20 cellular contexts compared by ENCODE assay signal in the genomic region with DNA sequence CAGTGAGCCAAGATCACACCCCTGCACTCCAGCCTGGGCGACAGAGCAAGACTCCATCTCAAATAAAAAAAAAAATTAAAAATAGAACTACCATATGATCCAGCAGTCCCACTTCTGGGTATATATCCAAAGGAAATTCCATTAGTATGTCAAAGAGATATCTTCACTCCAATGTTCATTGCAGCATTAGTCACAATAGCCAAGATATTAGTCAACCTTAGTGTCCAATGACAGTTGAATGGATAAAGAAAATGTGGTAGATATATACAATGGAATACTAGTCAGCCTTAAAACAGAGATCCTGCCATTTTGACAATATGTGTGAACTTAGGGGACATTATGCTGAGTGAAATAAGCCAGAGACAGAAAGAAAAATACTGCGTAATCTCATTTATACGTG. TPM values are rescaled to one million over a fixed set of nuclear protein-coding genes. Genes with fewer than 3 reads are reported as not detected.
DNase-seq lines count a peak whose midpoint lies in the region; ATAC-seq and TF ChIP-seq lines count a peak whose summit lies in the region.
"Had no signal": no experiment of that assay in that cellular context is flagged by ENCODE, and none has a peak within 500 bp of the region (broad histone marks: within the 10 kb centered on the region; RNA-seq: fewer than 3 reads in every experiment).

No MANE protein-coding gene starts in this region.

- H3K4ac ChIP-seq in mesenchymal stem cell (ENCODE audit: low read depth in 1 of 2, low read length in 2 of 2): no peak overlapping the region

- H3K27me3 ChIP-seq in PC-3 (ENCODE audit: low read length) (no peaks in the 10 kb centered on the region), mesenchymal stem cell (ENCODE audit: control insufficient read depth in 1 of 2, insufficient read depth in 1 of 2, low read length in 2 of 2) (no peaks in the 10 kb centered on the region)
- H3K27me3 ChIP-seq: BLaER1 treated with 17β-estradiol and CSF1 and Interleukin-3, amounts not matched to agents 10 nM and 100 nM had no signal

- H3K79me1 ChIP-seq in mesenchymal stem cell (replicated peaks; ENCODE audit: low read length, poor library complexity, severe bottlenecking): no peaks in the 10 kb centered on the region

- H3K4me3 ChIP-seq in PC-3 (ENCODE audit: low read length) (no peak overlapping the region), epithelial cell of esophagus (ENCODE audit: low read length) (no peak overlapping the region), mesenchymal stem cell (ENCODE audit: insufficient read depth in 1 of 2, low read depth in 1 of 2, low read length in 2 of 2) (no peak overlapping the region)
- H3K4me3 ChIP-seq: BLaER1 treated with 17β-estradiol and CSF1 and Interleukin-3, amounts not matched to agents 10 nM and 100 nM; K562 had no signal

- WGBS in mesenchymal stem cell: 94% methylated on average over 2 of the region's 3 CpGs

- intact Hi-C loops in PC-3 (cut with micrococcal nuclease): no loop called here

- H3K79me2 ChIP-seq in PC-3 (ENCODE audit: low read length): no peaks in the 10 kb centered on the region

- H3K4me1 ChIP-seq in PC-3 (ENCODE audit: insufficient read depth, low read length) (0 out of 2 replicates have a peak, but pooled peaks cover 3% of the 10 kb centered on the region), mesenchymal stem cell (ENCODE audit: control insufficient read depth, insufficient read depth, low read depth, low read length) (no peaks in the 10 kb centered on the region)
- H3K4me1 ChIP-seq: BLaER1 treated with 17β-estradiol and CSF1 and Interleukin-3, amounts not matched to agents 10 nM and 100 nM had no signal

- no peak overlapping the region for H2BK5ac ChIP-seq in mesenchymal stem cell (ENCODE audit: low read depth, low read length, poor library complexity, severe bottlenecking)

- BruUV-seq in PC-3 (replicated peaks; lab: Mats Ljungman, UMichigan): no TSS peak

- no peak overlapping the region for H3K23ac ChIP-seq in mesenchymal stem cell (ENCODE audit: low read length in 2 of 2)

- no peak overlapping the region for H2BK120ac ChIP-seq in mesenchymal stem cell (ENCODE audit: low read depth, low read length)

- no peaks in the 10 kb centered on the region for H3K36me3 ChIP-seq in PC-3 (ENCODE audit: low read depth, low read length)
- H3K36me3 ChIP-seq in mesenchymal stem cell (ENCODE audit: control insufficient read depth in 1 of 2, insufficient read depth in 2 of 2, low read depth in 1 of 2, low read length in 2 of 2): no peaks in the 10 kb centered on the region
- H3K36me3 ChIP-seq: BLaER1 treated with 17β-estradiol and CSF1 and Interleukin-3, amounts not matched to agents 10 nM and 100 nM had no signal

- H3K9ac ChIP-seq in PC-3 (ENCODE audit: low read length): no peak overlapping the region
- no peak overlapping the region for H3K9ac ChIP-seq in mesenchymal stem cell (ENCODE audit: low read length)
- H3K9ac ChIP-seq: BLaER1 treated with 17β-estradiol and CSF1 and Interleukin-3, amounts not matched to agents 10 nM and 100 nM had no signal

- H3K9me2 ChIP-seq in PC-3 (replicated peaks; ENCODE audit: low read length): no peaks in the 10 kb centered on the region

- no peak overlapping the region for H3K14ac ChIP-seq in mesenchymal stem cell (ENCODE audit: low read length in 2 of 2)

- no peaks in the 10 kb centered on the region for H4K20me1 ChIP-seq in PC-3 (ENCODE audit: low read length)
- H4K20me1 ChIP-seq: BLaER1 treated with 17β-estradiol and CSF1 and Interleukin-3, amounts not matched to agents 10 nM and 100 nM had no signal

- H3K27ac ChIP-seq in PC-3 (ENCODE audit: low read length): no peak overlapping the region
- H3K27ac ChIP-seq in mesenchymal stem cell (ENCODE audit: low read length, poor library complexity, severe bottlenecking): no peak overlapping the region
- H3K27ac ChIP-seq: BLaER1 treated with 17β-estradiol and CSF1 and Interleukin-3, amounts not matched to agents 10 nM and 100 nM had no signal

- no peak overlapping the region for H4K91ac ChIP-seq in mesenchymal stem cell (ENCODE audit: low read length)

- H2AFZ ChIP-seq in PC-3 (ENCODE audit: low read length) (no peak overlapping the region), mesenchymal stem cell (ENCODE audit: low read depth, low read length) (no peak overlapping the region)

- H3K9me3 ChIP-seq in PC-3 (ENCODE audit: low read length) (no peaks in the 10 kb centered on the region), mesenchymal stem cell (ENCODE audit: control insufficient read depth, low read length) (no peaks in the 10 kb centered on the region)
- H3K9me3 ChIP-seq: BLaER1 treated with 17β-estradiol and CSF1 and Interleukin-3, amounts not matched to agents 10 nM and 100 nM had no signal

- H2AK5ac ChIP-seq in mesenchymal stem cell (ENCODE audit: low read length, severe bottlenecking): no peak overlapping the region

- H3F3A ChIP-seq in PC-3 (ENCODE audit: low read length, unreplicated experiment): no peaks in the 10 kb centered on the region

- H2BK12ac ChIP-seq in mesenchymal stem cell (ENCODE audit: low read length in 2 of 2): no peak overlapping the region

- ATAC-seq in PC-3: no peak
- no peak for ATAC-seq in GM18498 (IDR thresholded peaks at IDR 0.05; ENCODE audit: unreplicated experiment)
- ATAC-seq: HCT116, HepG2, K562 had no signal

- TF ChIP-seq CTCF in PC-3 (conservative IDR thresholded peaks at IDR 0.05; ENCODE audit: low read depth, low read length): no peak
- no peak for TF ChIP-seq CTCF in epithelial cell of esophagus (IDR thresholded peaks at IDR 0.05; ENCODE audit: insufficient read depth, low read depth, low read length, missing control alignments)

- DNase-seq in ELR (ENCODE audit: low read depth): peak; percentile 49
- DNase-seq in PC-3: peak; percentile 31
- peak; percentile 24 for DNase-seq in epithelial cell of esophagus (ENCODE audit: low read depth)
- DNase-seq in kidney tubule cell (ENCODE audit: low spot score): peak; percentile 11
- no peak for DNase-seq in activated CD4-positive, CD25-positive, alpha-beta regulatory T cell (lab: John Stamatoyannopoulos, UW)
- no peak for DNase-seq in mesenchymal stem cell
- DNase-seq: CD4-positive, alpha-beta T cell; GDM1; Kasumi-1; MV-4-11; NCI-H1105; NCI-H2029; NCI-H446 treated with DMSO at 0.1 percent for 48 hours; Right ventricle myocardium superior; RPMI8226 had no signal

- no peak overlapping the region for H3K18ac ChIP-seq in mesenchymal stem cell (ENCODE audit: low read depth in 1 of 2, low read length in 2 of 2)

- H3K4me2 ChIP-seq in PC-3 (ENCODE audit: low read length) (no peak overlapping the region), mesenchymal stem cell (ENCODE audit: low read length, poor library complexity, severe bottlenecking) (no peak overlapping the region)
- H3K4me2 ChIP-seq: BLaER1 treated with 17β-estradiol and CSF1 and Interleukin-3, amounts not matched to agents 10 nM and 100 nM had no signal

- H4K8ac ChIP-seq in mesenchymal stem cell (ENCODE audit: low read length): no peak overlapping the region

- H2BK15ac ChIP-seq in mesenchymal stem cell (ENCODE audit: low read depth, poor library complexity, severe bottlenecking): no peak overlapping the region

- CTCF ChIA-PET in PC-3 (lab: Charles Lee): no interaction called here

- POLR2A ChIA-PET in PC-3 (lab: Charles Lee; ENCODE audit: unreplicated experiment): no interaction called here

RNA-seq across cellular contexts. Expression of gene C4orf46, which starts 49.4 kb away (rescaled TPM):
- total RNA-seq in PC-3 (2014; rRNA removed): 10.9 and 13.1 TPM in 2 replicates
- polyA plus RNA-seq in mesenchymal stem cell (2013, experiment 1 of 2): 7.5 TPM
- polyA plus RNA-seq in mesenchymal stem cell (2013, experiment 2 of 2): 7.9 TPM

RNA-seq across cellular contexts. Expression of gene ETFDH, which starts 49.8 kb away (rescaled TPM):
- 22.4 and 23.8 TPM in 2 replicates for total RNA-seq in PC-3 (2014; rRNA removed)
- polyA plus RNA-seq in mesenchymal stem cell (2013, experiment 1 of 2): 16.9 TPM
- polyA plus RNA-seq in mesenchymal stem cell (2013, experiment 2 of 2): 16.7 TPM

Comparison
In these comparisons a context has a peak if more than half of its experiments do, and no peak if none do; other contexts are left out.
1. DNase-seq: peak in ELR (single experiment), PC-3 (single experiment), epithelial cell of esophagus (single experiment) and kidney tubule cell (single experiment); none in activated CD4-positive, CD25-positive, alpha-beta regulatory T cell (0 of 4) and mesenchymal stem cell (single experiment).